1 cellular context compared by ENCODE assay signal in genomic region chr6:2841264-2842138, GRCh38.
A peak's percentile ranks its signal among the peaks of the same experiment; 100 is the strongest.
TF ChIP-seq lines count a peak whose summit lies in the region.

SERPINB1 (minus strand) TSS chr6:2841863; CDS start chr6:2840586, 1,277 bp downstream.

TF ChIP-seq in K562, 482 proteins besides CTCF, POLR2A, EP300 and RAD21 (continued from another document and continues in another):
- TF ChIP-seq ARID4B (CRISPR knock-in tag; IDR thresholded peaks at IDR 0.05) (peak; percentile 80), SAFB2 (IDR thresholded peaks at IDR 0.05; ENCODE audit: borderline replicate concordance, low read depth, low read length, severe bottlenecking) (no peak), MYC (IDR thresholded peaks at IDR 0.05; ENCODE audit: low read depth, low read length) (peak; percentile 79), MYC (CRISPR knock-in tag; IDR thresholded peaks at IDR 0.05; ENCODE audit: borderline replicate concordance, low read depth) (no peak), ELF4 (CRISPR knock-in tag; IDR thresholded peaks at IDR 0.05) (no peak), NFATC3 (IDR thresholded peaks at IDR 0.05) (no peak), LCOR (CRISPR knock-in tag; IDR thresholded peaks at IDR 0.05) (0 out of 2 replicates have a peak, but pooled peaks have one; percentile 10), FOXO4 (CRISPR knock-in tag; IDR thresholded peaks at IDR 0.05) (no peak), CTCFL (IDR thresholded peaks at IDR 0.05; ENCODE audit: borderline replicate concordance, insufficient read depth, low read depth, low read length, poor library complexity, severe bottlenecking) (peak; percentile 70), PCBP2 (IDR thresholded peaks at IDR 0.05; ENCODE audit: low read depth, low read length, poor library complexity, severe bottlenecking) (no peak), NFXL1 (CRISPR knock-in tag; IDR thresholded peaks at IDR 0.05) (no peak), CBX3 (IDR thresholded peaks at IDR 0.05; ENCODE audit: borderline replicate concordance in 1 of 2, low read length in 2 of 2) (peak in 1 of 2 experiments; percentile 92; a peak in 2 of 3 replicates), ZBTB40 (IDR thresholded peaks at IDR 0.05) (peak; percentile 74; the same call in 1 of the 2 replicates), ZBTB40 (CRISPR knock-in tag; IDR thresholded peaks at IDR 0.05) (peak; percentile 11; the same call in 1 of the 2 replicates), SNRNP70 (optimal IDR thresholded peaks at IDR 0.05; ENCODE audit: low read depth, low read length) (no peak), XRCC5 (IDR thresholded peaks at IDR 0.05; ENCODE audit: low read depth, low read length) (peak; percentile 84), HOMEZ (CRISPR knock-in tag; IDR thresholded peaks at IDR 0.05) (no peak), KLF13 (tag; IDR thresholded peaks at IDR 0.05; ENCODE audit: borderline replicate concordance, low read depth) (no peak), FOXP4 (CRISPR knock-in tag; IDR thresholded peaks at IDR 0.05; ENCODE audit: borderline replicate concordance) (peak; percentile 67; the same call in 1 of the 2 replicates), MIER1 (IDR thresholded peaks at IDR 0.05; ENCODE audit: low read depth) (peak; percentile 95), HDGF (IDR thresholded peaks at IDR 0.05) (no peak), ZNF77 (CRISPR knock-in tag; IDR thresholded peaks at IDR 0.05) (no peak), HDAC6 (IDR thresholded peaks at IDR 0.05; ENCODE audit: low read depth, low read length) (no peak), KDM4B (IDR thresholded peaks at IDR 0.05; ENCODE audit: borderline replicate concordance in 2 of 2, low read depth in 1 of 2) (peak in 1 of 2 experiments; percentile 83; a peak in 1 of 4 replicates), ZFP30 (CRISPR knock-in tag; IDR thresholded peaks at IDR 0.05; ENCODE audit: borderline replicate concordance) (no peak), E4F1 (CRISPR knock-in tag; IDR thresholded peaks at IDR 0.05; ENCODE audit: borderline replicate concordance) (no peak), PTRF (tag; IDR thresholded peaks at IDR 0.05) (no peak), ATF4 (CRISPR knock-in tag; IDR thresholded peaks at IDR 0.05) (no peak)
